Comparison of ENCODE assay signal across 10 cellular contexts in genomic region chr14:69713976-69714716, GRCh38. TPM values are rescaled to one million over a fixed set of nuclear protein-coding genes. Genes with fewer than 3 reads are reported as not detected.
DNase-seq lines count a peak whose midpoint lies in the region; TF ChIP-seq lines count a peak whose summit lies in the region.
"Had no signal": no experiment of that assay in that cellular context is flagged by ENCODE, and none has a peak within 500 bp of the region (broad histone marks: within the 10 kb centered on the region; RNA-seq: fewer than 3 reads in every experiment).

No MANE protein-coding gene starts in this region.

- TF ChIP-seq EP300 in ovary (IDR thresholded peaks at IDR 0.05), result no peak

- H3K36me3 ChIP-seq in HEK293 (ENCODE audit: control insufficient read depth in 2 of 2, insufficient read depth in 1 of 2, low read length in 2 of 2), result peaks cover 0 to 24% of the 10 kb centered on the region in 2 experiments; a peak in 2 of 3 replicates
- no peaks in the 10 kb centered on the region for H3K36me3 ChIP-seq in breast epithelium
- H3K36me3 ChIP-seq in prostate gland, result no peaks in the 10 kb centered on the region
- no peaks in the 10 kb centered on the region for H3K36me3 ChIP-seq in ovary
- H3K36me3 ChIP-seq: uterus had no signal

- POLR2A ChIA-PET in HEK293 (lab: Yijun Ruan, JAX), result interaction anchor here (1.3 kb wide), 1 partner anchor 103 kb away, joined by 5 read pairs; the partner anchor contains the start of gene SUSD6

- intact Hi-C loops in breast epithelium (cut with DNase I; ENCODE audit: low total_unique reads), result no loop called here
- intact Hi-C loops in prostate gland (cut with DNase I), result loop anchor here (5.0 kb wide), 1 partner anchor 102 kb away; the partner anchor contains the start of gene SUSD6
- intact Hi-C loops in ovary (cut with DNase I), result loop anchor here in 1 of 4 donors (10.0 kb wide), 1 partner anchor 99 kb away; the partner anchor contains the start of gene SUSD6

- TF ChIP-seq CTCF in HEK293 (tag by site-specific recombination; IDR thresholded peaks at IDR 0.05) (no peak), breast epithelium (IDR thresholded peaks at IDR 0.05) (no peak), prostate gland (IDR thresholded peaks at IDR 0.05) (no peak), ovary (IDR thresholded peaks at IDR 0.05) (no peak)

- H3K9me3 ChIP-seq in HEK293 (ENCODE audit: control insufficient read depth, insufficient read depth, low read depth, low read length) (no peaks in the 10 kb centered on the region), breast epithelium (no peaks in the 10 kb centered on the region), prostate gland (no peaks in the 10 kb centered on the region), ovary (no peaks in the 10 kb centered on the region)
- H3K9me3 ChIP-seq: uterus had no signal

- CTCF ChIA-PET in HEK293 (lab: Yijun Ruan, JAX), result interaction anchor here (0.6 to 2.6 kb wide), 7 partner anchors 11 to 182 kb away, joined by 3 to 18 read pairs (median 5); no protein-coding TSS in a partner anchor

- WGBS in prostate gland, result 56% methylated on average over 9 of the region's 9 CpGs
- WGBS in ovary, 3 donors, result 83 to 85% (median 83%) methylated on average over 9 of the region's 9 CpGs

- H3K4me1 ChIP-seq in HEK293 (ENCODE audit: control insufficient read depth, insufficient read depth, low read length), result peaks cover 40% of the 10 kb centered on the region
- peaks cover 20 to 31% of the 10 kb centered on the region in 2 donors for H3K4me1 ChIP-seq in breast epithelium
- H3K4me1 ChIP-seq in prostate gland (replicated peaks), result peaks cover 32% of the 10 kb centered on the region
- H3K4me1 ChIP-seq in ovary (ENCODE audit: insufficient read depth), result peaks cover 15% of the 10 kb centered on the region

- H3K27me3 ChIP-seq in breast epithelium (no peaks in the 10 kb centered on the region), prostate gland (replicated peaks; ENCODE audit: insufficient read depth) (no peaks in the 10 kb centered on the region), ovary (no peaks in the 10 kb centered on the region)
- H3K27me3 ChIP-seq: uterus had no signal

- H3K4me3 ChIP-seq in HEK293 (ENCODE audit: low read depth, low read length), result no peak overlapping the region
- no peak overlapping the region for H3K4me3 ChIP-seq in breast epithelium
- H3K4me3 ChIP-seq in prostate gland, result no peak overlapping the region
- H3K4me3 ChIP-seq in ovary, result no peak overlapping the region
- H3K4me3 ChIP-seq: GM23248, uterus had no signal

- DNase-seq in NCI-H2171 (lab: John Stamatoyannopoulos, UW) (peak; percentile 51), breast epithelium (ENCODE audit: low spot score in 2 of 2) (no peak), prostate gland (ENCODE audit: low spot score) (peak; percentile 68), ovary (no peak), 8988T (no peak)
- DNase-seq in activated effector memory CD4-positive, alpha-beta T cell treated with Interleukin-2 at 50 U/mL for 16 hours, result no peak
- DNase-seq: GM23248, Right ventricle myocardium superior, uterus had no signal

- no peak for TF ChIP-seq POLR2A in breast epithelium (IDR thresholded peaks at IDR 0.05)
- TF ChIP-seq POLR2A in prostate gland (IDR thresholded peaks at IDR 0.05), result no peak
- no peak for TF ChIP-seq POLR2A in ovary (IDR thresholded peaks at IDR 0.05)

- H3K27ac ChIP-seq in HEK293 (ENCODE audit: extremely low read depth, low read depth, low read length), result peak overlapping the region; percentile 97
- peak overlapping the region; percentile 70 to 85 for H3K27ac ChIP-seq in breast epithelium
- H3K27ac ChIP-seq in prostate gland, result peak overlapping the region; percentile 57 to 64
- no peak overlapping the region for H3K27ac ChIP-seq in ovary
- H3K27ac ChIP-seq: GM23248 had no signal

TF ChIP-seq in HEK293, 187 proteins besides CTCF, POLR2A, EP300 and RAD21:
- TF ChIP-seq FEZF1 (tag by site-specific recombination; IDR thresholded peaks at IDR 0.05), result peak; percentile 87
- peak; percentile 21; the same call in 1 of the 2 replicates for TF ChIP-seq PRDM6 (tag by site-specific recombination; IDR thresholded peaks at IDR 0.05)
- no peak for TF ChIP-seq TSHZ1 (tag by site-specific recombination; IDR thresholded peaks at IDR 0.05; ENCODE audit: borderline replicate concordance)
- 0 out of 2 replicates have a peak, but pooled peaks have one; percentile 16 for TF ChIP-seq TCF7L2 (IDR thresholded peaks at IDR 0.05; ENCODE audit: borderline replicate concordance, low read depth, low read length)
- TF ChIP-seq MZF1 (tag by site-specific recombination; IDR thresholded peaks at IDR 0.05; ENCODE audit: borderline replicate concordance), result peak; percentile 70; the same call in 1 of the 2 replicates
- peak; percentile 94 for TF ChIP-seq ZNF18 (tag by site-specific recombination; IDR thresholded peaks at IDR 0.05)
- no peak for TF ChIP-seq ZIC2 (tag by site-specific recombination; IDR thresholded peaks at IDR 0.05)
- TF ChIP-seq IKZF3 (tag by site-specific recombination; IDR thresholded peaks at IDR 0.05), result 0 out of 2 replicates have a peak, but pooled peaks have one; percentile 20
- no peak for TF ChIP-seq ZNF423 (tag by site-specific recombination; IDR thresholded peaks at IDR 0.05)
- TF ChIP-seq ZNF26 (tag by site-specific recombination; IDR thresholded peaks at IDR 0.05), result no peak

RNA-seq across cellular contexts. Expression of gene SRSF5, which starts 52.8 kb away (rescaled TPM):
- total RNA-seq in breast epithelium (100 to 1,000 TPM; 411 to 543 (median 424) TPM), prostate gland (100 to 1,000 TPM; 206 to 338 TPM), ovary (100 to 1,000 TPM; 273 to 446 (median 322) TPM)
- polyA plus RNA-seq in ovary, result 100 to 1,000 TPM; 384 to 419 TPM

Comparison
In these comparisons a context has a peak if more than half of its experiments do, and no peak if none do; other contexts are left out.
1. H3K27ac ChIP-seq: peak in HEK293 (single experiment), breast epithelium (2 of 2) and prostate gland (2 of 2); none in ovary (0 of 2).
2. DNase-seq: peak in NCI-H2171 (single experiment) and prostate gland (single experiment); none in breast epithelium (0 of 2), ovary (0 of 5), 8988T (single experiment) and activated effector memory CD4-positive, alpha-beta T cell treated with Interleukin-2 at 50 U/mL for 16 hours (single experiment).